8 cellular contexts compared by ENCODE assay signal in the genomic region with DNA sequence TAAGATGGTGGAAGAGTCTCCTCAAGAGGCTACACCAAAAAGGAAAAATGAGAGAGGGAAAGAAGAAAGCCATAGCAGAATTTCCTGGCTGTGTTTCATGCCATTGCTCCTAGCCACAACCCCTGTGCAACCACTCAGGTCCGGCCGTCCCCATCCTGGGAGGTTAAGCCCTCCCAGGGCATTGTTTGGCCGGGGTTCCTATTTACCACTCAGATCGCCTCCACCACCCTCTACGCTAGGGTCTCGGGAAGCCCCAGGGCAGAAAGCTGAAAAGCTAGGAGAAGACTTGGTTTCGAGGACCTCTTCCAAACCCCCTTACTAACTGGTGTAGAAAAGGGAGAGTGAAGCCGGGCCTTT. TPM values are rescaled to one million over a fixed set of nuclear protein-coding genes. Genes with fewer than 3 reads are reported as not detected.
DNase-seq lines count a peak whose midpoint lies in the region; ATAC-seq and TF ChIP-seq lines count a peak whose summit lies in the region.

No MANE protein-coding gene starts in this region.

- peaks cover 9 to 13% of the 10 kb centered on the region in 2 donors for H3K4me1 ChIP-seq in muscle layer of duodenum (ENCODE audit: control insufficient read depth in 1 of 2, insufficient read depth in 2 of 2, low read length in 2 of 2)

- peak; percentile 26 for ATAC-seq in GM21737 (IDR thresholded peaks at IDR 0.05; ENCODE audit: unreplicated experiment)

- peaks cover 2 to 9% of the 10 kb centered on the region in 2 donors for H3K36me3 ChIP-seq in muscle layer of duodenum (ENCODE audit: control insufficient read depth in 1 of 2, insufficient read depth in 2 of 2, low read length in 2 of 2)

- peak overlapping the region; percentile 95 for H3K4me3 Mint-ChIP-seq in type B pancreatic cell

- no peak for TF ChIP-seq CTCF in WI38 (IDR thresholded peaks at IDR 0.05; ENCODE audit: low read depth, low read length)
- no peak for TF ChIP-seq CTCF in epithelial cell of proximal tubule (conservative IDR thresholded peaks at IDR 0.05; ENCODE audit: low read depth, low read length)
- no peak for TF ChIP-seq CTCF in type B pancreatic cell (conservative IDR thresholded peaks at IDR 0.05)

- no peaks in the 10 kb centered on the region for H3K9me3 ChIP-seq in muscle layer of duodenum (ENCODE audit: control insufficient read depth in 1 of 2, low read length in 2 of 2)

- peak overlapping the region; percentile 95 for H3K27ac Mint-ChIP-seq in type B pancreatic cell

- peak overlapping the region; percentile 97 for H3K4me3 ChIP-seq in WI38 (ENCODE audit: low read depth, low read length)
- H3K4me3 ChIP-seq in epithelial cell of proximal tubule (ENCODE audit: low read depth, low read length): peak overlapping the region; percentile 89
- peak overlapping the region; percentile 77 to 94 for H3K4me3 ChIP-seq in muscle layer of duodenum (ENCODE audit: low read depth in 1 of 2, low read length in 2 of 2)

- H3K36me3 Mint-ChIP-seq in type B pancreatic cell: no peaks in the 10 kb centered on the region

- H3K27me3 Mint-ChIP-seq in type B pancreatic cell: no peaks in the 10 kb centered on the region

- H3K4me1 Mint-ChIP-seq in type B pancreatic cell (ENCODE audit: unreplicated experiment): peaks cover 10% of the 10 kb centered on the region

- H3K27ac ChIP-seq in muscle layer of duodenum (ENCODE audit: low read length): peak overlapping the region; percentile 97

- no peaks in the 10 kb centered on the region for H3K9me3 Mint-ChIP-seq in type B pancreatic cell

- no peaks in the 10 kb centered on the region for H3K27me3 ChIP-seq in muscle layer of duodenum (ENCODE audit: low read depth, low read length)

- peak; percentile 18 for DNase-seq in NCI-H1105 (lab: John Stamatoyannopoulos, UW)
- DNase-seq in NCI-H1105 treated with DMSO at 0.1 percent for 48 hours (lab: John Stamatoyannopoulos, UW): no peak
- DNase-seq in HuH-7 (ENCODE audit: low spot score): peak; percentile 55
- DNase-seq in epithelial cell of proximal tubule (ENCODE audit: low read depth): no peak
- DNase-seq in type B pancreatic cell (ENCODE audit: extremely low spot score, unreplicated experiment): no peak

RNA-seq across cellular contexts. Expression of gene RC3H2, which starts 0.7 kb away (rescaled TPM):
- 26.1 and 35.2 TPM in 2 replicates for total RNA-seq in epithelial cell of proximal tubule
- total RNA-seq in type B pancreatic cell (ENCODE audit: low replicate concordance): 57.7 TPM in 2 replicates

RNA-seq across cellular contexts. Expression of gene ZBTB6, which starts 8.7 kb away (rescaled TPM):
- total RNA-seq in epithelial cell of proximal tubule (6.9 and 9.3 TPM in 2 replicates), type B pancreatic cell (ENCODE audit: low replicate concordance) (8.3 and 8.7 TPM in 2 replicates)

RNA-seq across cellular contexts. Expression of gene ZBTB26, which starts 26.9 kb away (rescaled TPM):
- total RNA-seq in epithelial cell of proximal tubule (2.5 and 2.9 TPM in 2 replicates), type B pancreatic cell (ENCODE audit: low replicate concordance) (7.0 and 11.3 TPM in 2 replicates)

RNA-seq across cellular contexts. Expression of gene RABGAP1, which starts 36.4 kb away (rescaled TPM):
- total RNA-seq in epithelial cell of proximal tubule (10.6 and 13.1 TPM in 2 replicates), type B pancreatic cell (ENCODE audit: low replicate concordance) (68.4 and 72.7 TPM in 2 replicates)

Comparison
In these comparisons a context has a peak if more than half of its experiments do, and no peak if none do; other contexts are left out.
1. DNase-seq: peak in NCI-H1105 (single experiment) and HuH-7 (single experiment); none in NCI-H1105 treated with DMSO at 0.1 percent for 48 hours (single experiment), epithelial cell of proximal tubule (single experiment) and type B pancreatic cell (single experiment).
2. Peak in every context shown above with its lines, with median percentiles within 50 percentile points of each other: H3K4me3 ChIP-seq.